ENCODE assay signal across 8 cellular contexts in the genomic region with DNA sequence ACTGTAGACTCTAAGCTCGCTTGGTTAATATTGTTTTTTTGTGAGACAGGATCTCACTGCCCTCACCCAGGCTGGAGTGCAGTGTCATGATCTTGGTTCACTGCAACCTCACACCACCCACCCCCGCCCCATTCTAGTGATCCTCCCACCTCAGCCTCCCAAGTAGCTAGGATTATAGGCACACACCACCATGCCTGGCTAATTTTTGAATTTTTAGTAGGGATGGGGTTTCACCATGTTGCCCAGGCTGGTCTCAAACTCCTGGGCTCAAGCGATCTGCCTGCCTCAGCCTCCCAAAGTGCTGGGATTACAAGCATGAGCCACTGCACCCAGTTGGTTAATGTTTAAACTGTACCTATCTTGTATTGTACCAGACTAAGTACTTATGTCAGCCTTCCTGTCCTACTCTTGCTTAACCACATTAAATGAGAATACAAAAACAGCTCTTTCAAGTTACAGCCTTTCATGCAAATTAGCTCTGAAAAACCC. TPM values are rescaled to one million over a fixed set of nuclear protein-coding genes. Genes with fewer than 3 reads are reported as not detected.
DNase-seq lines count a peak whose midpoint lies in the region; ATAC-seq, FAIRE-seq and TF ChIP-seq lines count a peak whose summit lies in the region.
"Not testable (repeated sequence)": the region's sequence is repeated elsewhere in the genome, so short reads cannot be mapped to it uniquely, and the experiment has no call there.

No MANE protein-coding gene starts in this region.

- peak; percentile 51 for FAIRE-seq in GM12892 (lab: Jason Lieb, UNC)

- H3K9me3 Mint-ChIP-seq in stimulated activated naive CD8-positive, alpha-beta T cell treated with anti-CD3 and anti-CD28 coated beads, Interleukin-15, amount 100 ng/mL, for 72 hours = not testable (repeated sequence)

- H3K27me3 Mint-ChIP-seq in stimulated activated naive CD8-positive, alpha-beta T cell treated with anti-CD3 and anti-CD28 coated beads, Interleukin-15, amount 100 ng/mL, for 72 hours = not testable (repeated sequence)

- peaks cover 28% of the 10 kb centered on the region for H3K4me1 Mint-ChIP-seq in stimulated activated naive CD8-positive, alpha-beta T cell treated with anti-CD3 and anti-CD28 coated beads, Interleukin-15, amount 100 ng/mL, for 72 hours

- H3K27ac Mint-ChIP-seq in stimulated activated naive CD8-positive, alpha-beta T cell treated with anti-CD3 and anti-CD28 coated beads, Interleukin-15, amount 100 ng/mL, for 72 hours = not testable (repeated sequence)

- not testable (repeated sequence) for TF ChIP-seq POLR2A in GM12892 (IDR thresholded peaks at IDR 0.05; ENCODE audit: low read depth, low read length)

- not testable (repeated sequence) for H3K4me3 Mint-ChIP-seq in stimulated activated naive CD8-positive, alpha-beta T cell treated with anti-CD3 and anti-CD28 coated beads, Interleukin-15, amount 100 ng/mL, for 72 hours

- peak; percentile 13 for DNase-seq in GM12892 (ENCODE audit: insufficient read length)
- peak; percentile 37 for DNase-seq in NCI-H526 treated with DMSO at 0.1 percent for 48 hours (lab: John Stamatoyannopoulos, UW)
- peak; percentile 11 for DNase-seq in activated naive CD4-positive, alpha-beta T cell treated with Interleukin-2 at 50 U/mL for 16 hours
- peak; percentile 85 for DNase-seq in kidney tubule cell (ENCODE audit: low spot score)
- not testable (repeated sequence) for DNase-seq in stimulated activated naive CD8-positive, alpha-beta T cell treated with anti-CD3 and anti-CD28 coated beads, Interleukin-15, amount 100 ng/mL, for 72 hours

- ATAC-seq in GM19395 (IDR thresholded peaks at IDR 0.05; ENCODE audit: unreplicated experiment) = peak; percentile 82
- ATAC-seq in HG02610 (IDR thresholded peaks at IDR 0.05; ENCODE audit: unreplicated experiment) = peak; percentile 80
- ATAC-seq in HG03196 (IDR thresholded peaks at IDR 0.05; ENCODE audit: unreplicated experiment) = peak; percentile 90
- ATAC-seq in stimulated activated naive CD8-positive, alpha-beta T cell treated with anti-CD3 and anti-CD28 coated beads, Interleukin-15, amount 100 ng/mL, for 72 hours = peak; percentile 89

RNA-seq across cellular contexts. Expression of a gene that starts 22.9 kb away (rescaled TPM):
- 23.5 TPM for polyA plus RNA-seq in GM12892 (2012; ENCODE audit: missing spikeins)
